12 cellular contexts compared by ENCODE assay signal in genomic region chr19:10878253-10878652, GRCh38. TPM values are rescaled to one million over a fixed set of nuclear protein-coding genes. Genes with fewer than 3 reads are reported as not detected.
DNase-seq lines count a peak whose midpoint lies in the region; ATAC-seq and TF ChIP-seq lines count a peak whose summit lies in the region.
"Had no signal": no experiment of that assay in that cellular context is flagged by ENCODE, and none has a peak within 500 bp of the region (broad histone marks: within the 10 kb centered on the region; RNA-seq: fewer than 3 reads in every experiment).

No MANE protein-coding gene starts in this region.

- H4K8ac ChIP-seq in mesendoderm (ENCODE audit: low read depth, low read length), result no peak overlapping the region

- H3K4me3 ChIP-seq in GM23338 (no peak overlapping the region), mesendoderm (ENCODE audit: low read length) (no peak overlapping the region)

- H3K27me3 ChIP-seq in GM23338 (ENCODE audit: insufficient read depth), result no peaks in the 10 kb centered on the region
- H3K27me3 ChIP-seq in mesendoderm (ENCODE audit: insufficient read depth, low read length, poor library complexity), result no peaks in the 10 kb centered on the region

- H3K4me1 Mint-ChIP-seq in GM23338, result peaks cover 50% of the 10 kb centered on the region
- peaks cover 34% of the 10 kb centered on the region for H3K4me1 Mint-ChIP-seq in activated CD4-positive, alpha-beta memory T cell treated with anti-CD3 and anti-CD28 coated beads, Interleukin-2, amount 10 ng/mL, durations not matched to agents 7 days and 5 days

- peak overlapping the region; percentile 39 for H4K5ac ChIP-seq in mesendoderm (ENCODE audit: low read length)

- peak overlapping the region; percentile 53 for H3K27ac ChIP-seq in C4-2B
- H3K27ac ChIP-seq in GM23338 (ENCODE audit: low read depth), result peak overlapping the region; percentile 62
- H3K27ac ChIP-seq in mesendoderm (ENCODE audit: low read depth, low read length), result no peak overlapping the region

- H3K4ac ChIP-seq in mesendoderm (ENCODE audit: low read depth, low read length), result no peak overlapping the region

- no peak overlapping the region for H3K4me2 ChIP-seq in GM23338
- no peak overlapping the region for H3K4me2 ChIP-seq in mesendoderm (ENCODE audit: low read length)

- H3K9me2 ChIP-seq in GM23338 (ENCODE audit: insufficient read depth), result no peaks in the 10 kb centered on the region; the same call in 1 of the 2 replicates

- TF ChIP-seq CTCF in C4-2B (conservative IDR thresholded peaks at IDR 0.05) (no peak), GM23338 (conservative IDR thresholded peaks at IDR 0.05; ENCODE audit: low read depth in 2 of 2) (no peak)

- H2BK120ac ChIP-seq in mesendoderm (ENCODE audit: low read depth, low read length), result no peak overlapping the region

- no CpG with 5 or more reads among the region's 3 CpGs for WGBS in mesendoderm (ENCODE audit: extremely low coverage, insufficient coverage, low lambda C conversion rate)

- H2BK5ac ChIP-seq in mesendoderm (ENCODE audit: low read length), result no peak overlapping the region

- H3K79me2 ChIP-seq in GM23338 (replicated peaks; ENCODE audit: insufficient read depth), result peaks cover 95% of the 10 kb centered on the region
- H3K79me2 ChIP-seq in mesendoderm (ENCODE audit: control insufficient read depth, insufficient read depth, low read length), result peaks cover 66% of the 10 kb centered on the region

- peaks cover 19% of the 10 kb centered on the region for H3K36me3 Mint-ChIP-seq in GM23338 (ENCODE audit: low read depth)
- peaks cover 8% of the 10 kb centered on the region for H3K36me3 Mint-ChIP-seq in activated CD4-positive, alpha-beta memory T cell treated with anti-CD3 and anti-CD28 coated beads, Interleukin-2, amount 10 ng/mL, durations not matched to agents 7 days and 5 days (ENCODE audit: low read depth)

- H2AFZ ChIP-seq in GM23338, result no peak overlapping the region

- no peaks in the 10 kb centered on the region for H3K9me3 Mint-ChIP-seq in GM23338
- H3K9me3 Mint-ChIP-seq in activated CD4-positive, alpha-beta memory T cell treated with anti-CD3 and anti-CD28 coated beads, Interleukin-2, amount 10 ng/mL, durations not matched to agents 7 days and 5 days, result no peaks in the 10 kb centered on the region
- H3K9me3 Mint-ChIP-seq: central memory CD8-positive, alpha-beta T cell had no signal

- no peak overlapping the region; the same call in 2 of the 3 replicates for H3K4me3 Mint-ChIP-seq in GM23338
- no peak overlapping the region for H3K4me3 Mint-ChIP-seq in activated CD4-positive, alpha-beta memory T cell treated with anti-CD3 and anti-CD28 coated beads, Interleukin-2, amount 10 ng/mL, durations not matched to agents 7 days and 5 days
- H3K4me3 Mint-ChIP-seq: central memory CD8-positive, alpha-beta T cell had no signal

- no peak for DNase-seq in GM23338 (ENCODE audit: low spot score)
- no peak for DNase-seq in activated CD4-positive, alpha-beta memory T cell treated with anti-CD3 and anti-CD28 coated beads, Interleukin-2, amount 10 ng/mL, durations not matched to agents 7 days and 5 days
- no peak for DNase-seq in mesendoderm
- DNase-seq in HEK293T (ENCODE audit: extremely low spot score), result no peak
- DNase-seq in NCI-H187 (lab: John Stamatoyannopoulos, UW), result no peak
- DNase-seq in anterior cingulate cortex (lab: John Stamatoyannopoulos, UW), result no peak
- DNase-seq in stimulated activated CD4-positive, alpha-beta T cell treated with anti-CD3 and anti-CD28 coated beads, Interleukin-1b, Interleukin-23, amount 100 ng/mL, for 48 hours, result no peak
- DNase-seq: DMS79 treated with DMSO at 0.1 percent for 48 hours; mammary epithelial cell; stimulated activated CD4-positive, alpha-beta T cell treated with anti-CD3 and anti-CD28 coated beads, Interleukin-12 subunit alpha, Interleukin-12 subunit beta, amount 100 ng/mL, for 4 hours had no signal

- H3F3A ChIP-seq in GM23338 (replicated peaks; ENCODE audit: low read depth), result peaks cover 35% of the 10 kb centered on the region

- no peak overlapping the region for H3K23ac ChIP-seq in mesendoderm (ENCODE audit: low read length)

- no peak for ATAC-seq in GM23338

- no peak overlapping the region for H2AK5ac ChIP-seq in mesendoderm (ENCODE audit: low read length)

- peaks cover 11% of the 10 kb centered on the region for H4K20me1 ChIP-seq in GM23338 (replicated peaks; ENCODE audit: insufficient read depth)

- POLR2A ChIA-PET in activated CD4-positive, alpha-beta memory T cell treated with anti-CD3 and anti-CD28 coated beads, Interleukin-2, amount 10 ng/mL, durations not matched to agents 7 days and 5 days (lab: Charles Lee), result interaction anchor here (0.7 kb wide), 1 partner anchor 10 kb away, joined by 3 read pairs; no protein-coding TSS in a partner anchor
- POLR2A ChIA-PET in HEK293T (lab: Yijun Ruan, JAX), result interaction anchor here (0.9 to 2.4 kb wide), 2 partner anchors 15 to 42 kb away, joined by 3 to 12 read pairs; partner anchors contain the start of gene TMED1

- H3K4me1 ChIP-seq in GM23338 (ENCODE audit: insufficient read depth) (peaks cover 45% of the 10 kb centered on the region), mesendoderm (ENCODE audit: control insufficient read depth, low read depth, low read length) (peaks cover 14% of the 10 kb centered on the region)

- peak overlapping the region; percentile 98 for H3K27ac Mint-ChIP-seq in GM23338
- H3K27ac Mint-ChIP-seq in activated CD4-positive, alpha-beta memory T cell treated with anti-CD3 and anti-CD28 coated beads, Interleukin-2, amount 10 ng/mL, durations not matched to agents 7 days and 5 days, result peak overlapping the region; percentile 86

- peaks cover 21% of the 10 kb centered on the region for H3K27me3 Mint-ChIP-seq in GM23338 (ENCODE audit: insufficient read depth, low read depth, poor library complexity)
- no peaks in the 10 kb centered on the region for H3K27me3 Mint-ChIP-seq in activated CD4-positive, alpha-beta memory T cell treated with anti-CD3 and anti-CD28 coated beads, Interleukin-2, amount 10 ng/mL, durations not matched to agents 7 days and 5 days
- H3K27me3 Mint-ChIP-seq: central memory CD8-positive, alpha-beta T cell had no signal

- H2BK15ac ChIP-seq in mesendoderm (replicated peaks; ENCODE audit: low read depth), result no peak overlapping the region

- CTCF ChIA-PET in activated CD4-positive, alpha-beta memory T cell treated with anti-CD3 and anti-CD28 coated beads, Interleukin-2, amount 10 ng/mL, durations not matched to agents 7 days and 5 days (lab: Charles Lee), result interaction anchor here (0.6 to 2.0 kb wide), 4 partner anchors 13 to 407 kb away, joined by 3 to 5 read pairs (median 4); partner anchors contain the start of gene DNM2
- CTCF ChIA-PET in HEK293T (lab: Yijun Ruan, JAX), result interaction anchor here (0.6 to 3.4 kb wide), 3 partner anchors 7 to 231 kb away, joined by 3 to 13 read pairs (median 3); partner anchors contain the start of gene CARM1

- H3K79me1 ChIP-seq in mesendoderm (ENCODE audit: low read length), result peaks cover 32% of the 10 kb centered on the region

- no peak overlapping the region for H3K56ac ChIP-seq in mesendoderm (ENCODE audit: low read length)

- H3K36me3 ChIP-seq in GM23338 (ENCODE audit: insufficient read depth) (no peaks in the 10 kb centered on the region), mesendoderm (ENCODE audit: control insufficient read depth, insufficient read depth, low read length) (no peaks in the 10 kb centered on the region)

- no peak overlapping the region for H3K18ac ChIP-seq in mesendoderm (ENCODE audit: low read length)

- H3K9ac ChIP-seq in mesendoderm (ENCODE audit: low read length), result no peak overlapping the region

TF ChIP-seq in HEK293T, 16 proteins besides CTCF, POLR2A, EP300 and RAD21:
- no peak for TF ChIP-seq FOXK2 (IDR thresholded peaks at IDR 0.05)

RNA-seq across cellular contexts. Expression of gene CARM1, which starts 6.9 kb away (rescaled TPM):
- 118 and 125 TPM in 2 replicates for total RNA-seq in GM23338 (2014; rRNA removed; shearing (Covaris generic))
- polyA plus RNA-seq in GM23338 (2016; fragmentation: Nextera tagmentation; extraction: Ambion mirVana), result 40.3 and 43.3 TPM in 2 replicates
- total RNA-seq in activated CD4-positive, alpha-beta memory T cell treated with anti-CD3 and anti-CD28 coated beads, Interleukin-2, amount 10 ng/mL, durations not matched to agents 7 days and 5 days, result 10 to 100 TPM; 39.3 to 40.2 TPM
- polyA plus RNA-seq in mesendoderm (2013, experiment 1 of 2), result 107 TPM
- polyA plus RNA-seq in mesendoderm (2013, experiment 2 of 2), result 114 TPM

RNA-seq across cellular contexts. Expression of gene C19orf38, which starts 30.0 kb away (rescaled TPM):
- total RNA-seq in GM23338 (2014; rRNA removed; shearing (Covaris generic)), result 0.78 TPM in 1 of 2 replicates, not detected in the other
- polyA plus RNA-seq in GM23338 (2016; fragmentation: Nextera tagmentation; extraction: Ambion mirVana), result 0.43 and 0.45 TPM in 2 replicates
- 1 to 10 TPM; 1.1 to 1.8 TPM for total RNA-seq in activated CD4-positive, alpha-beta memory T cell treated with anti-CD3 and anti-CD28 coated beads, Interleukin-2, amount 10 ng/mL, durations not matched to agents 7 days and 5 days
- not detected for polyA plus RNA-seq in mesendoderm (2013, experiment 1 of 2)
- 0.03 TPM for polyA plus RNA-seq in mesendoderm (2013, experiment 2 of 2)

RNA-seq across cellular contexts. Expression of gene TMED1, which starts 42.2 kb away (rescaled TPM):
- 28.5 and 37.2 TPM in 2 replicates for total RNA-seq in GM23338 (2014; rRNA removed; shearing (Covaris generic))
- polyA plus RNA-seq in GM23338 (2016; fragmentation: Nextera tagmentation; extraction: Ambion mirVana), result 27.7 and 29.7 TPM in 2 replicates
- 10 to 100 TPM; 15.7 to 17.3 TPM for total RNA-seq in activated CD4-positive, alpha-beta memory T cell treated with anti-CD3 and anti-CD28 coated beads, Interleukin-2, amount 10 ng/mL, durations not matched to agents 7 days and 5 days
- 20.4 TPM for polyA plus RNA-seq in mesendoderm (2013, experiment 1 of 2)
- polyA plus RNA-seq in mesendoderm (2013, experiment 2 of 2), result 20.1 TPM

RNA-seq across cellular contexts. Expression of gene YIPF2, which starts 50.2 kb away (rescaled TPM):
- total RNA-seq in GM23338 (2014; rRNA removed; shearing (Covaris generic)), result 54.0 and 63.7 TPM in 2 replicates
- 36.3 and 45.3 TPM in 2 replicates for polyA plus RNA-seq in GM23338 (2016; fragmentation: Nextera tagmentation; extraction: Ambion mirVana)
- total RNA-seq in activated CD4-positive, alpha-beta memory T cell treated with anti-CD3 and anti-CD28 coated beads, Interleukin-2, amount 10 ng/mL, durations not matched to agents 7 days and 5 days, result 10 to 100 TPM; 23.8 to 26.0 TPM
- polyA plus RNA-seq in mesendoderm (2013, experiment 1 of 2), result 32.3 TPM
- 31.3 TPM for polyA plus RNA-seq in mesendoderm (2013, experiment 2 of 2)

RNA-seq across cellular contexts. Expression of gene TIMM29, which starts 50.4 kb away (rescaled TPM):
- total RNA-seq in GM23338 (2014; rRNA removed; shearing (Covaris generic)), result 56.4 and 60.7 TPM in 2 replicates
- polyA plus RNA-seq in GM23338 (2016; fragmentation: Nextera tagmentation; extraction: Ambion mirVana), result 23.7 and 24.1 TPM in 2 replicates
- total RNA-seq in activated CD4-positive, alpha-beta memory T cell treated with anti-CD3 and anti-CD28 coated beads, Interleukin-2, amount 10 ng/mL, durations not matched to agents 7 days and 5 days, result 10 to 100 TPM; 24.3 to 25.7 TPM
- polyA plus RNA-seq in mesendoderm (2013, experiment 1 of 2), result 21.2 TPM
- polyA plus RNA-seq in mesendoderm (2013, experiment 2 of 2), result 20.8 TPM
